20 cellular contexts compared by ENCODE assay signal in the genomic region with DNA sequence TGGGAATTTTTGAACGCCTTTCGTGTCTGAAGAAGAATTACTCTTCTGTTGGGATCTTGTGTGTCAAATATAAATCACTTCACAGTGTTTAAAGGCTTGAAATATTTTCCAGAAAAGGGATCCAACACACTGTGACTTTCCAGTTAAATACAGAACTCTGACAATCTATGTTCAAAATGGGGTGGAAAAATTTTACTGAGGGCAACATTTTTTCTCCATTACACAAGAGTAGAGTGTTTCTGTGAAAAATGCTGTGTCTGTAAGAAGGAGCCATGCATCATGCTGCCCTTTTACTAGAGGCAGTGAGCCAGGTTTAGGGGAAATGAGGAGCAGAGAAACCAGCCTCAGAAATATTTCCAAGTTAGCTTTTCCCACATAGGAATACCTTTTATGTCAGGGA.
DNase-seq lines count a peak whose midpoint lies in the region; ATAC-seq and TF ChIP-seq lines count a peak whose summit lies in the region.
"Had no signal": no experiment of that assay in that cellular context is flagged by ENCODE, and none has a peak within 500 bp of the region (broad histone marks: within the 10 kb centered on the region; RNA-seq: fewer than 3 reads in every experiment).

No MANE protein-coding gene starts in this region.

- H3K36me3 ChIP-seq in ascending aorta (peaks cover 52 to 56% of the 10 kb centered on the region in 2 donors), gastroesophageal sphincter (peaks cover 2 to 58% of the 10 kb centered on the region in 2 donors)
- H3K36me3 ChIP-seq: uterus had no signal

- no peak for TF ChIP-seq POLR2A in gastroesophageal sphincter (IDR thresholded peaks at IDR 0.05)

- TF ChIP-seq CTCF in AG10803 (conservative IDR thresholded peaks at IDR 0.05; ENCODE audit: low read length): no peak
- no peak for TF ChIP-seq CTCF in ascending aorta (IDR thresholded peaks at IDR 0.05)
- TF ChIP-seq CTCF in gastroesophageal sphincter (IDR thresholded peaks at IDR 0.05): no peak
- TF ChIP-seq CTCF in GM13976 (IDR thresholded peaks at IDR 0.05; ENCODE audit: borderline replicate concordance, control extremely low read depth, extremely low read depth, insufficient read depth, missing control alignments): no peak

- H3K4me3 ChIP-seq in AG10803 (ENCODE audit: low read length) (no peak overlapping the region), ascending aorta (no peak overlapping the region), gastroesophageal sphincter (no peak overlapping the region)
- H3K4me3 ChIP-seq: uterus had no signal

- 0 to 27% methylated on average over 2 of the region's 2 CpGs for WGBS in gastroesophageal sphincter (ENCODE audit: low coverage in 1 of 2), 2 donors

- ATAC-seq in gastroesophageal sphincter: peak; percentile 73
- ATAC-seq in sciatic nerve: peak; percentile 52
- ATAC-seq in GM19324 (IDR thresholded peaks at IDR 0.05; ENCODE audit: low FRiP score, unreplicated experiment): no peak
- ATAC-seq: activated T-cell treated with anti-CD3 and anti-CD28 coated beads, Interleukin-2, amount 50 U/mL, for 72 hours; stimulated activated memory B cell treated with anti-CD40 and anti-IgM and Interleukin-4, amounts not matched to agents 10 μg/mL and 1 μg/mL and 100 μg/mL, for 72 hours had no signal

- H3K4me1 ChIP-seq in ascending aorta (peaks cover 8 to 21% of the 10 kb centered on the region in 2 donors), gastroesophageal sphincter (peaks cover 17 to 79% (median 19%) of the 10 kb centered on the region in 3 donors)
- H3K4me1 ChIP-seq: uterus had no signal

- peak overlapping the region; percentile 60 to 88 for H3K27ac ChIP-seq in ascending aorta
- peak overlapping the region; percentile 89 to 97 (median 92) for H3K27ac ChIP-seq in gastroesophageal sphincter

- intact Hi-C loops in ascending aorta (cut with DNase I): loop anchor here (2.0 to 5.0 kb wide), 2 partner anchors 181 to 304 kb away; no protein-coding TSS in a partner anchor
- intact Hi-C loops in sciatic nerve (cut with DNase I): loop anchor here (10.0 kb wide), 1 partner anchor 308 kb away; no protein-coding TSS in a partner anchor

- in situ Hi-C loops in GM13976 (cut with MboI; ENCODE audit: low sequenced_read_pairs, unreplicated experiment): loop anchor here (25.0 kb wide), 1 partner anchor 296 kb away; a partner anchor contains a TSS

- no peaks in the 10 kb centered on the region for H3K9me3 ChIP-seq in ascending aorta
- no peaks in the 10 kb centered on the region for H3K9me3 ChIP-seq in gastroesophageal sphincter
- H3K9me3 ChIP-seq: uterus had no signal

- DNase-seq in AG10803 (ENCODE audit: low read depth): peak; percentile 75
- no peak for DNase-seq in ascending aorta (ENCODE audit: low spot score in 2 of 2)
- DNase-seq in sciatic nerve (ENCODE audit: low spot score): no peak
- no peak for DNase-seq in activated CD8-positive, alpha-beta memory T cell treated with anti-CD3 and anti-CD28 coated beads, Interleukin-2, amount 50 U/mL, for 48 hours
- no peak for DNase-seq in GM13976 (ENCODE audit: low spot score)
- no peak for DNase-seq in HUDEP-2 (lab: John Stamatoyannopoulos, UW; ENCODE audit: unreplicated experiment in 76 of 76)
- DNase-seq: activated CD4-positive, alpha-beta T cell treated with anti-CD3 and anti-CD28 coated beads, Interleukin-2, amount 50 U/mL, for 48 hours; activated T-cell treated with anti-CD3 and anti-CD28 coated beads, Interleukin-2, amount 50 U/mL, for 72 hours; CD4-positive, alpha-beta memory T cell; central memory CD4-positive, alpha-beta T cell; DMS79 treated with DMSO at 0.1 percent for 48 hours; effector memory CD4-positive, alpha-beta T cell; foreskin fibroblast; NCI-H2227 treated with DMSO at 0.1 percent for 48 hours; NK-92 treated with Interleukin-12 subunit alpha and Interleukin-12 subunit beta, amount 100 ng/mL, for 24 hours; posterior cingulate gyrus; uterus had no signal

- no peak for TF ChIP-seq EP300 in gastroesophageal sphincter (IDR thresholded peaks at IDR 0.05)

- H3K27me3 ChIP-seq in ascending aorta (no peaks in the 10 kb centered on the region), gastroesophageal sphincter (no peaks in the 10 kb centered on the region)
- H3K27me3 ChIP-seq: uterus had no signal
